24 cellular contexts compared by ENCODE assay signal in genomic region chr10:124515244-124515970, GRCh38.
"Had no signal": no experiment of that assay in that cellular context is flagged by ENCODE, and none has a peak within 500 bp of the region (broad histone marks: within the 10 kb centered on the region; RNA-seq: fewer than 3 reads in every experiment).

No MANE protein-coding gene starts in this region.

- H3K4me3 ChIP-seq: breast epithelium, Peyer's patch had no signal

- H3K36me3 ChIP-seq: breast epithelium, Peyer's patch had no signal

- H3K4me1 Mint-ChIP-seq: IgD-negative memory B cell had no signal

- H3K36me3 Mint-ChIP-seq: activated naive CD4-positive, alpha-beta T cell treated with anti-CD3 and anti-CD28 coated beads, Interleukin-2, amount 10 ng/mL, durations not matched to agents 7 days and 5 days; activated naive CD8-positive, alpha-beta T cell treated with anti-CD3 and anti-CD28 coated beads, Interleukin-2, amount 10 ng/mL, durations not matched to agents 7 days and 5 days had no signal

- DNase-seq: activated CD4-positive, alpha-beta memory T cell treated with anti-CD3 and anti-CD28 coated beads, Interleukin-2, amount 10 ng/mL, durations not matched to agents 7 days and 5 days; activated CD4-positive, alpha-beta T cell treated with anti-CD3 and anti-CD28 coated beads, Interleukin-2, amount 50 U/mL, for 1 hour; activated CD4-positive, CD25-positive, alpha-beta regulatory T cell; activated CD8-positive, alpha-beta memory T cell treated with anti-CD3 and anti-CD28 coated beads, Interleukin-2, amount 50 U/mL, for 4 hours; activated gamma-delta T cell treated with Interleukin-2 at 50 U/mL for 16 hours; activated naive CD4-positive, alpha-beta T cell treated with anti-CD3 and anti-CD28 coated beads, Interleukin-2, amount 10 ng/mL, durations not matched to agents 7 days and 5 days; activated naive CD8-positive, alpha-beta T cell treated with anti-CD3 and anti-CD28 coated beads, Interleukin-2, amount 10 ng/mL, durations not matched to agents 7 days and 5 days; activated T-cell treated with anti-CD3 and anti-CD28 coated beads, Interleukin-2, amount 50 U/mL, for 72 hours; caudate nucleus; KG1; NCI-H1092 treated with DMSO at 0.1 percent for 48 hours; NCI-H1417 treated with DMSO at 0.1 percent for 48 hours; NCI-H1694; NCI-H2029; NCI-H2107; NCI-H510A treated with DMSO at 0.1 percent for 48 hours; SHP77 treated with DMSO at 0.1 percent for 48 hours; T-helper 2 cell; T1000 had no signal

- H3K27ac Mint-ChIP-seq: activated CD4-positive, alpha-beta memory T cell treated with anti-CD3 and anti-CD28 coated beads, Interleukin-2, amount 10 ng/mL, durations not matched to agents 7 days and 5 days; activated naive CD4-positive, alpha-beta T cell treated with anti-CD3 and anti-CD28 coated beads, Interleukin-2, amount 10 ng/mL, durations not matched to agents 7 days and 5 days; activated naive CD8-positive, alpha-beta T cell treated with anti-CD3 and anti-CD28 coated beads, Interleukin-2, amount 10 ng/mL, durations not matched to agents 7 days and 5 days; activated T-cell treated with anti-CD3 and anti-CD28 coated beads, Interleukin-2, amount 50 U/mL, for 72 hours; activated T-helper 2 cell treated with anti-CD3 and anti-CD28 coated beads, Interferon-gamma antibody, Interleukin-2, Interleukin-4, amounts not matched to agents 10 μg/mL and 5 μg/mL and 100 μg/mL, durations not matched to agents 14 hours and 24 hours and 36 hours; IgD-negative memory B cell had no signal

- H3K27me3 ChIP-seq: breast epithelium, Peyer's patch had no signal

- H3K27ac ChIP-seq: breast epithelium, Peyer's patch, VCaP had no signal

- H3K9me3 ChIP-seq: breast epithelium, Peyer's patch had no signal

- ATAC-seq: activated T-cell treated with anti-CD3 and anti-CD28 coated beads, Interleukin-2, amount 50 U/mL, for 72 hours had no signal

- H3K4me3 Mint-ChIP-seq: activated CD4-positive, alpha-beta memory T cell treated with anti-CD3 and anti-CD28 coated beads, Interleukin-2, amount 10 ng/mL, durations not matched to agents 7 days and 5 days; activated naive CD4-positive, alpha-beta T cell treated with anti-CD3 and anti-CD28 coated beads, Interleukin-2, amount 10 ng/mL, durations not matched to agents 7 days and 5 days; activated naive CD8-positive, alpha-beta T cell treated with anti-CD3 and anti-CD28 coated beads, Interleukin-2, amount 10 ng/mL, durations not matched to agents 7 days and 5 days; activated T-cell treated with anti-CD3 and anti-CD28 coated beads, Interleukin-2, amount 50 U/mL, for 72 hours; IgD-negative memory B cell had no signal

- H3K9me3 Mint-ChIP-seq: activated CD4-positive, alpha-beta memory T cell treated with anti-CD3 and anti-CD28 coated beads, Interleukin-2, amount 10 ng/mL, durations not matched to agents 7 days and 5 days; activated naive CD4-positive, alpha-beta T cell treated with anti-CD3 and anti-CD28 coated beads, Interleukin-2, amount 10 ng/mL, durations not matched to agents 7 days and 5 days; activated naive CD8-positive, alpha-beta T cell treated with anti-CD3 and anti-CD28 coated beads, Interleukin-2, amount 10 ng/mL, durations not matched to agents 7 days and 5 days; activated T-cell treated with anti-CD3 and anti-CD28 coated beads, Interleukin-2, amount 50 U/mL, for 72 hours; activated T-helper 2 cell treated with anti-CD3 and anti-CD28 coated beads, Interferon-gamma antibody, Interleukin-2, Interleukin-4, amounts not matched to agents 10 μg/mL and 5 μg/mL and 100 μg/mL, durations not matched to agents 14 hours and 24 hours and 36 hours; IgD-negative memory B cell had no signal

- H3K4me1 ChIP-seq: breast epithelium, Peyer's patch had no signal

- H3K27me3 Mint-ChIP-seq: activated CD4-positive, alpha-beta memory T cell treated with anti-CD3 and anti-CD28 coated beads, Interleukin-2, amount 10 ng/mL, durations not matched to agents 7 days and 5 days; activated naive CD8-positive, alpha-beta T cell treated with anti-CD3 and anti-CD28 coated beads, Interleukin-2, amount 10 ng/mL, durations not matched to agents 7 days and 5 days; IgD-negative memory B cell had no signal
